8 cellular contexts compared by ENCODE assay signal in genomic region chr5:137294604-137295003, GRCh38.
"Had no signal": no experiment of that assay in that cellular context is flagged by ENCODE, and none has a peak within 500 bp of the region (broad histone marks: within the 10 kb centered on the region; RNA-seq: fewer than 3 reads in every experiment).

No MANE protein-coding gene starts in this region.

- ATAC-seq: HepG2, K562 had no signal

- H3K4me1 Mint-ChIP-seq: IgD-negative memory B cell had no signal

- H3K36me3 Mint-ChIP-seq: IgD-negative memory B cell had no signal

- H3K27ac Mint-ChIP-seq: IgD-negative memory B cell had no signal

- H3K27ac ChIP-seq: HL-60, KMS-11 had no signal

- H3K4me2 ChIP-seq: KMS-11 had no signal

- DNase-seq: IMR-90, KBM-7, KG1 had no signal

- H3K4me3 ChIP-seq: K562 had no signal

- H3K9me3 Mint-ChIP-seq: IgD-negative memory B cell had no signal

- H3K4me3 Mint-ChIP-seq: IgD-negative memory B cell had no signal

- H3K9ac ChIP-seq: KMS-11 had no signal
